19 cellular contexts compared by ENCODE assay signal in genomic region chr5:66896207-66896606, GRCh38.
DNase-seq lines count a peak whose midpoint lies in the region; FAIRE-seq and TF ChIP-seq lines count a peak whose summit lies in the region.
"Had no signal": no experiment of that assay in that cellular context is flagged by ENCODE, and none has a peak within 500 bp of the region (broad histone marks: within the 10 kb centered on the region; RNA-seq: fewer than 3 reads in every experiment).

No MANE protein-coding gene starts in this region.

- H4K20me1 ChIP-seq in keratinocyte (ENCODE audit: control insufficient read depth, extremely low read depth, insufficient read depth, low read length), result no peaks in the 10 kb centered on the region

- H3K79me2 ChIP-seq in keratinocyte (ENCODE audit: control insufficient read depth, insufficient read depth, low read length), result no peaks in the 10 kb centered on the region

- peak overlapping the region; percentile 31 for H3K9ac ChIP-seq in keratinocyte (ENCODE audit: control insufficient read depth, extremely low read depth, insufficient read depth, low read length)

- TF ChIP-seq CTCF in keratinocyte (optimal IDR thresholded peaks at IDR 0.05 in 1 of 3, IDR thresholded peaks at IDR 0.05 in 1 of 3, conservative IDR thresholded peaks at IDR 0.05 in 1 of 3; ENCODE audit: extremely low read depth in 1 of 3, insufficient read depth in 2 of 3, low read length in 3 of 3) (no peak), CD14-positive monocyte (IDR thresholded peaks at IDR 0.05) (no peak)

- H3K9me1 ChIP-seq in keratinocyte (ENCODE audit: control insufficient read depth, extremely low read depth, insufficient read depth, low read length), result no peaks in the 10 kb centered on the region

- no peaks in the 10 kb centered on the region for H3K36me3 Mint-ChIP-seq in CD14-positive monocyte

- no peak overlapping the region for H2AFZ ChIP-seq in keratinocyte (ENCODE audit: control insufficient read depth, low read length)

- intact Hi-C loops in CD14-positive monocyte (cut with micrococcal nuclease), result no loop called here

- H3K27ac Mint-ChIP-seq in CD14-positive monocyte, result no peak overlapping the region
- H3K27ac Mint-ChIP-seq: endodermal cell, T-helper 17 cell had no signal

- peak; percentile 100 for FAIRE-seq in keratinocyte (lab: Jason Lieb, UNC)
- FAIRE-seq: HepG2 had no signal

- peaks cover 0 to 4% (median 1%) of the 10 kb centered on the region in 3 donors for H3K27me3 Mint-ChIP-seq in CD14-positive monocyte (ENCODE audit: low read depth in 3 of 3)

- peak overlapping the region; percentile 28 for H3K4me2 ChIP-seq in keratinocyte (ENCODE audit: control insufficient read depth, extremely low read depth, insufficient read depth, low read depth, low read length)

- no peaks in the 10 kb centered on the region for H3K27me3 ChIP-seq in keratinocyte (ENCODE audit: control insufficient read depth, extremely low read depth, insufficient read depth, low read length)
- H3K27me3 ChIP-seq: gastrocnemius medialis, right lobe of liver had no signal

- dilution Hi-C loops in keratinocyte (cut with MboI; ENCODE audit: extremely low pct_ligation_motif_present, low sequenced_read_pairs), result no loop called here

- H3K4me3 Mint-ChIP-seq in CD14-positive monocyte, result no peak overlapping the region
- H3K4me3 Mint-ChIP-seq: endodermal cell, T-helper 17 cell had no signal

- H3K9me3 Mint-ChIP-seq in CD14-positive monocyte, result no peaks in the 10 kb centered on the region
- H3K9me3 Mint-ChIP-seq: endodermal cell had no signal

- no peak overlapping the region for H3K4me3 ChIP-seq in keratinocyte (ENCODE audit: control insufficient read depth in 2 of 3, extremely low read depth in 1 of 3, insufficient read depth in 2 of 3, low read depth in 1 of 3, low read length in 3 of 3)
- H3K4me3 ChIP-seq: gastrocnemius medialis, right lobe of liver, suprapubic skin had no signal

- no peaks in the 10 kb centered on the region for H3K4me1 Mint-ChIP-seq in CD14-positive monocyte

- peak overlapping the region; percentile 96 for H3K27ac ChIP-seq in keratinocyte (ENCODE audit: control insufficient read depth, insufficient read depth, low read length)
- H3K27ac ChIP-seq: gastrocnemius medialis, right lobe of liver, suprapubic skin had no signal

- no peaks in the 10 kb centered on the region for H3K36me3 ChIP-seq in keratinocyte (ENCODE audit: control insufficient read depth in 2 of 2, extremely low read depth in 1 of 2, insufficient read depth in 2 of 2, low read length in 2 of 2)
- H3K36me3 ChIP-seq: gastrocnemius medialis, right lobe of liver, suprapubic skin had no signal

- H3K4me1 ChIP-seq in keratinocyte (ENCODE audit: control insufficient read depth, extremely low read depth, insufficient read depth, low read length), result peaks cover 67% of the 10 kb centered on the region
- H3K4me1 ChIP-seq: gastrocnemius medialis, right lobe of liver had no signal

- DNase-seq in CMK (ENCODE audit: low read depth) (peak; percentile 12), M059J (ENCODE audit: low read depth) (peak; percentile 60), astrocyte of the hippocampus (ENCODE audit: low read depth, low spot score) (peak; percentile 46), keratinocyte (ENCODE audit: low read depth, low spot score) (peak; percentile 84), cortex of kidney (lab: John Stamatoyannopoulos, UW) (no peak), NCI-H1417 treated with DMSO at 0.1 percent for 48 hours (lab: John Stamatoyannopoulos, UW) (no peak), SHP77 treated with DMSO at 0.1 percent for 48 hours (lab: John Stamatoyannopoulos, UW) (no peak), CD14-positive monocyte (ENCODE audit: low spot score) (no peak)
- DNase-seq: EL; endodermal cell; gastrocnemius medialis; NCI-H2029 treated with DMSO at 0.1 percent for 48 hours; NCI-H510A; right lobe of liver; Right ventricle myocardium superior; stimulated activated CD4-positive, alpha-beta T cell treated with anti-CD3 and anti-CD28 coated beads, Interleukin-2, amount 100 ng/mL, for 24 hours; T-helper 17 cell had no signal

- no peaks in the 10 kb centered on the region for H3K9me3 ChIP-seq in keratinocyte (ENCODE audit: control insufficient read depth, low read depth, low read length)
- H3K9me3 ChIP-seq: gastrocnemius medialis, right lobe of liver, suprapubic skin had no signal

Comparison
In these comparisons a context has a peak if more than half of its experiments do, and no peak if none do; other contexts are left out.
1. DNase-seq: peak in CMK (single experiment), M059J (single experiment), astrocyte of the hippocampus (single experiment) and keratinocyte (single experiment); none in cortex of kidney (single experiment), NCI-H1417 treated with DMSO at 0.1 percent for 48 hours (single experiment), SHP77 treated with DMSO at 0.1 percent for 48 hours (single experiment) and CD14-positive monocyte (single experiment).